8 cellular contexts compared by ENCODE assay signal in genomic region chr2:85826990-85827878, GRCh38.
A peak's percentile ranks its signal among the peaks of the same experiment; 100 is the strongest.
DNase-seq lines count a peak whose midpoint lies in the region; ATAC-seq lines count a peak whose summit lies in the region.

No MANE protein-coding gene starts in this region.

- CTCF ChIA-PET in activated CD4-positive, alpha-beta memory T cell treated with anti-CD3 and anti-CD28 coated beads for 36 hours (lab: Charles Lee): interaction anchor here (0.6 to 9.0 kb wide), 67 partner anchors 9 to 323 kb away, joined by 3 to 179 read pairs (median 4); partner anchors contain the start of genes ATOH8, POLR1A, PTCD3 and ST3GAL5

- intact Hi-C loops in activated CD4-positive, alpha-beta memory T cell treated with anti-CD3 and anti-CD28 coated beads for 36 hours (cut with micrococcal nuclease): loop anchor here (1.0 kb wide), 3 partner anchors 60 to 253 kb away; no protein-coding TSS in a partner anchor

- DNase-seq in NCI-H1417 (lab: John Stamatoyannopoulos, UW) (peak; percentile 31 to 71 (median 49)), NCI-H1417 treated with DMSO at 0.1 percent for 48 hours (lab: John Stamatoyannopoulos, UW) (no peak), NCI-H774 (lab: John Stamatoyannopoulos, UW) (peak; percentile 42), ecto neural progenitor cell (ENCODE audit: low spot score) (peak; percentile 88), memory B cell (ENCODE audit: low spot score in 2 of 2) (peak; percentile 84 to 91)
- peak; percentile 86 for DNase-seq in activated CD4-positive, alpha-beta memory T cell treated with anti-CD3 and anti-CD28 coated beads for 36 hours
- DNase-seq in stimulated activated CD8-positive, alpha-beta memory T cell treated with anti-CD3 and anti-CD28 coated beads, Interleukin-12 subunit alpha, Interleukin-12 subunit beta, amount 100 ng/mL, for 4 hours (ENCODE audit: low read depth): peak; percentile 66

- no peak overlapping the region for H3K27ac Mint-ChIP-seq in activated CD4-positive, alpha-beta memory T cell treated with anti-CD3 and anti-CD28 coated beads for 36 hours
- peak overlapping the region; percentile 51 for H3K27ac Mint-ChIP-seq in memory B cell

- no peak overlapping the region for H3K4me3 Mint-ChIP-seq in activated CD4-positive, alpha-beta memory T cell treated with anti-CD3 and anti-CD28 coated beads for 36 hours
- peak overlapping the region; percentile 61 for H3K4me3 Mint-ChIP-seq in memory B cell

- POLR2A ChIA-PET in activated CD4-positive, alpha-beta memory T cell treated with anti-CD3 and anti-CD28 coated beads for 36 hours (lab: Charles Lee): interaction anchor here (0.7 to 1.3 kb wide), 6 partner anchors 60 to 253 kb away, joined by 3 to 5 read pairs (median 4); partner anchors contain the start of gene ST3GAL5

- peak; percentile 57 for ATAC-seq in HG03460 (IDR thresholded peaks at IDR 0.05; ENCODE audit: unreplicated experiment)
- ATAC-seq in memory B cell (ENCODE audit: low read depth): peak; percentile 99

- H3K36me3 Mint-ChIP-seq in activated CD4-positive, alpha-beta memory T cell treated with anti-CD3 and anti-CD28 coated beads for 36 hours: no peaks in the 10 kb centered on the region
- no peaks in the 10 kb centered on the region for H3K36me3 Mint-ChIP-seq in memory B cell

- no peaks in the 10 kb centered on the region for H3K9me3 Mint-ChIP-seq in activated CD4-positive, alpha-beta memory T cell treated with anti-CD3 and anti-CD28 coated beads for 36 hours
- no peaks in the 10 kb centered on the region for H3K9me3 Mint-ChIP-seq in memory B cell

- H3K27me3 Mint-ChIP-seq in activated CD4-positive, alpha-beta memory T cell treated with anti-CD3 and anti-CD28 coated beads for 36 hours: peaks cover 3% of the 10 kb centered on the region
- no peaks in the 10 kb centered on the region for H3K27me3 Mint-ChIP-seq in memory B cell

- peaks cover 15% of the 10 kb centered on the region for H3K4me1 Mint-ChIP-seq in activated CD4-positive, alpha-beta memory T cell treated with anti-CD3 and anti-CD28 coated beads for 36 hours (ENCODE audit: low read depth)
- peaks cover 20% of the 10 kb centered on the region for H3K4me1 Mint-ChIP-seq in memory B cell
